ENCODE assay signal across 26 cellular contexts in the genomic region with DNA sequence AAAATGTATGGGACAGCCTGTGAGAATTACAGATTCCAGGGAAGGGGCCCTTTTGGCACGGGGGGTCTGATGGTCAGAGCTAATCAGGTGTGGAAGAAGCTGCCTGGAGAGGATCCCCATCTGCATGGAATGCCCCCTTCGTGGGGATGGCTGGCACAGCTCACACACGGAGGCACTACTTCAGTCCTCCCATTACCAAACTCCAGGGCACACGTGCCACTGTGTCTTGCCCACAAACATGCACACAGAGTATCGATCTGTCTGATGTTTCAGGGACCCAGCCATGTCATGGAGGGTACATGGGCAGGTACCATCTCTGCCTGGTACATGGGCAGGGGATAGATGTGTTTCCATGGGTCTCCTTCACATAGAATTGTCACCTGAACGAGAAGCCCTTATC. TPM values are rescaled to one million over a fixed set of nuclear protein-coding genes. Genes with fewer than 3 reads are reported as not detected.
DNase-seq lines count a peak whose midpoint lies in the region; ATAC-seq, FAIRE-seq and TF ChIP-seq lines count a peak whose summit lies in the region.
"Had no signal": no experiment of that assay in that cellular context is flagged by ENCODE, and none has a peak within 500 bp of the region (broad histone marks: within the 10 kb centered on the region; RNA-seq: fewer than 3 reads in every experiment).

No MANE protein-coding gene starts in this region.

- H3K4ac ChIP-seq in IMR-90 (ENCODE audit: low read depth, low read length) (no peak overlapping the region), H1 (replicated peaks; ENCODE audit: insufficient read length, low read depth, low read length) (no peak overlapping the region)

- H4K8ac ChIP-seq in IMR-90 (ENCODE audit: low read depth in 2 of 2, low read length in 2 of 2) (no peak overlapping the region), H1 (ENCODE audit: extremely low read depth, insufficient read depth, low read length) (no peak overlapping the region)

- no peak for FAIRE-seq in H1 (lab: Jason Lieb, UNC)
- FAIRE-seq: GM12892, GM19239 had no signal

- H3K18ac ChIP-seq in IMR-90 (ENCODE audit: low read depth, low read length) (no peak overlapping the region), H1 (ENCODE audit: extremely low read depth, low read length) (no peak overlapping the region)

- H4K91ac ChIP-seq in IMR-90 (ENCODE audit: insufficient read depth, low read depth, low read length) (no peak overlapping the region), H1 (replicated peaks; ENCODE audit: insufficient read length, low read length) (peak overlapping the region; percentile 5)

- H3K4me3 ChIP-seq in IMR-90 (ENCODE audit: insufficient read depth, low read depth, low read length) (no peak overlapping the region), H1 (ENCODE audit: extremely low read depth in 1 of 4, insufficient read depth in 2 of 4, low read depth in 3 of 4, low read length in 4 of 4) (no peak overlapping the region), sigmoid colon (no peak overlapping the region), testis (no peak overlapping the region)

- H2BK5ac ChIP-seq in IMR-90 (ENCODE audit: low read depth, low read length, poor library complexity, severe bottlenecking) (no peak overlapping the region), H1 (ENCODE audit: low read depth, low read length) (0 out of 2 replicates have a peak overlapping the region, but pooled peaks have one; percentile 19)

- H3K27ac ChIP-seq in IMR-90 (ENCODE audit: insufficient read depth, low read length) = no peak overlapping the region
- H3K27ac ChIP-seq in H1 (ENCODE audit: low read depth, low read length) = no peak overlapping the region
- H3K27ac ChIP-seq in sigmoid colon = no peak overlapping the region
- H3K27ac ChIP-seq in testis = no peak overlapping the region
- H3K27ac ChIP-seq: 22Rv1, C4-2B had no signal

- H3K36me3 ChIP-seq in IMR-90 (ENCODE audit: control insufficient read depth, insufficient read depth, low read length) = peaks cover 5% of the 10 kb centered on the region; the same call in 1 of the 2 replicates
- H3K36me3 ChIP-seq in H1 (ENCODE audit: control insufficient read depth in 2 of 4, insufficient read depth in 4 of 4, low read length in 3 of 4) = no peaks in the 10 kb centered on the region
- H3K36me3 ChIP-seq in sigmoid colon = no peaks in the 10 kb centered on the region
- no peaks in the 10 kb centered on the region for H3K36me3 ChIP-seq in testis (ENCODE audit: low read depth, missing control alignments)

- H3K79me1 ChIP-seq in IMR-90 (ENCODE audit: low read depth in 1 of 2, low read length in 2 of 2) (peaks cover 6 to 80% of the 10 kb centered on the region in 2 experiments), H1 (ENCODE audit: low read depth, low read length) (peaks cover 5% of the 10 kb centered on the region; the same call in 1 of the 2 replicates)

- TF ChIP-seq CTCF in IMR-90 (conservative IDR thresholded peaks at IDR 0.05; ENCODE audit: low read depth, low read length) = no peak
- no peak for TF ChIP-seq CTCF in H1 (IDR thresholded peaks at IDR 0.05; ENCODE audit: control extremely low read depth in 1 of 3, insufficient read depth in 1 of 3, low read depth in 1 of 3, low read length in 3 of 3)
- TF ChIP-seq CTCF in sigmoid colon (IDR thresholded peaks at IDR 0.05) = no peak
- no peak for TF ChIP-seq CTCF in GM10248 (IDR thresholded peaks at IDR 0.05; ENCODE audit: control extremely low read depth, extremely low read depth, low read depth, missing control alignments)
- TF ChIP-seq CTCF in testis (IDR thresholded peaks at IDR 0.05) = no peak

- TF ChIP-seq EP300 in H1 (IDR thresholded peaks at IDR 0.05; ENCODE audit: borderline replicate concordance in 1 of 2, low read depth in 2 of 2, low read length in 2 of 2) (no peak), sigmoid colon (IDR thresholded peaks at IDR 0.05) (no peak)

- dilution Hi-C loops in IMR-90 (cut with HindIII; ENCODE audit: low sequenced_read_pairs, unreplicated experiment) = no loop called here

- H3K79me2 ChIP-seq in H1 (ENCODE audit: control insufficient read depth in 1 of 2, insufficient read depth in 2 of 2, low read length in 2 of 2) = peaks cover 0 to 53% of the 10 kb centered on the region in 2 experiments; a peak in 2 of 4 replicates

- no peaks in the 10 kb centered on the region for H3K36me3 Mint-ChIP-seq in effector memory CD8-positive, alpha-beta T cell (ENCODE audit: insufficient read depth)
- H3K36me3 Mint-ChIP-seq: CD8-positive, alpha-beta memory T cell had no signal

- H3K23ac ChIP-seq in IMR-90 (ENCODE audit: low read depth, low read length) = no peak overlapping the region
- no peak overlapping the region for H3K23ac ChIP-seq in H1 (ENCODE audit: insufficient read length)

- no CpG with 5 or more reads among the region's 6 CpGs for WGBS in IMR-90 (ENCODE audit: extremely low coverage in 2 of 2, insufficient read length in 1 of 2), 2 experiments
- WGBS in H1 (ENCODE audit: extremely low coverage in 1 of 2, insufficient coverage in 1 of 2, insufficient read length in 1 of 2, insufficient replicate concordance in 2 of 2, low coverage in 1 of 2, low lambda C conversion rate in 2 of 2, missing lambda C conversion rate in 1 of 2), 2 experiments = 87% methylated on average over 6 of the region's 6 CpGs; no CpG with 5 or more reads in 1 of the 2 experiments
- 89 to 93% methylated on average over 6 of the region's 6 CpGs for WGBS in sigmoid colon, 2 donors
- 80 to 93% methylated on average over 4 to 6 of the region's 6 CpGs for WGBS in testis, 2 donors

- H3K4me1 ChIP-seq in IMR-90 (ENCODE audit: control insufficient read depth, insufficient read depth, low read length) (no peaks in the 10 kb centered on the region), H1 (replicated peaks in 1 of 4; ENCODE audit: control insufficient read depth in 3 of 4, insufficient read depth in 4 of 4, low read length in 3 of 4) (peaks cover 13 to 39% (median 29%) of the 10 kb centered on the region in 4 experiments), sigmoid colon (peaks cover 0 to 19% (median 8%) of the 10 kb centered on the region in 4 donors), testis (no peaks in the 10 kb centered on the region)

- peaks cover 24% of the 10 kb centered on the region for H3K9me1 ChIP-seq in IMR-90 (ENCODE audit: insufficient read depth, low read length)

- H3K9me3 ChIP-seq in IMR-90 (ENCODE audit: control insufficient read depth, insufficient read depth, low read length) = no peaks in the 10 kb centered on the region
- H3K9me3 ChIP-seq in H1 (ENCODE audit: insufficient read depth in 2 of 2, low read depth in 1 of 2, low read length in 1 of 2) = no peaks in the 10 kb centered on the region
- H3K9me3 ChIP-seq in sigmoid colon = no peaks in the 10 kb centered on the region
- no peaks in the 10 kb centered on the region for H3K9me3 ChIP-seq in testis

- no peaks in the 10 kb centered on the region for H3K23me2 ChIP-seq in H1 (ENCODE audit: low read depth, low read length)

- H3K4me3 Mint-ChIP-seq in effector memory CD8-positive, alpha-beta T cell = no peak overlapping the region
- H3K4me3 Mint-ChIP-seq: B cell; CD8-positive, alpha-beta memory T cell had no signal

- H2AK5ac ChIP-seq in IMR-90 (ENCODE audit: low read depth, low read length) = no peak overlapping the region
- no peak overlapping the region for H2AK5ac ChIP-seq in H1 (ENCODE audit: low read depth, low read length)

- H2AK9ac ChIP-seq in IMR-90 (replicated peaks; ENCODE audit: low read depth, low read length, poor library complexity) = peak overlapping the region; percentile 37

- H3K27me3 ChIP-seq in IMR-90 (ENCODE audit: control insufficient read depth, insufficient read depth, low read length) (peaks cover 2% of the 10 kb centered on the region; the same call in 1 of the 2 replicates), H1 (replicated peaks in 1 of 4; ENCODE audit: control insufficient read depth in 3 of 4, extremely low read depth in 1 of 4, insufficient read depth in 3 of 4, low read length in 3 of 4) (peaks cover 0 to 4% (median 0%) of the 10 kb centered on the region in 4 experiments; a peak in 2 of 7 replicates), sigmoid colon (no peaks in the 10 kb centered on the region), testis (no peaks in the 10 kb centered on the region)

- H4K20me1 ChIP-seq in IMR-90 (ENCODE audit: insufficient read depth, low read length) (peaks cover 90% of the 10 kb centered on the region), H1 (replicated peaks in 1 of 2; ENCODE audit: control insufficient read depth in 1 of 2, insufficient read depth in 2 of 2, low read length in 2 of 2) (peaks cover 6 to 21% of the 10 kb centered on the region in 2 experiments)

- no peaks in the 10 kb centered on the region for H3K27me3 Mint-ChIP-seq in effector memory CD8-positive, alpha-beta T cell
- H3K27me3 Mint-ChIP-seq: B cell; CD8-positive, alpha-beta memory T cell had no signal

- intact Hi-C loops in IMR-90 (cut with micrococcal nuclease) = no loop called here
- intact Hi-C loops in sigmoid colon (cut with DNase I) = no loop called here
- intact Hi-C loops in testis (cut with DNase I; ENCODE audit: low total_unique reads) = no loop called here

- no peak overlapping the region for H3K56ac ChIP-seq in IMR-90 (ENCODE audit: extremely low read depth, insufficient read depth, low read length)
- no peak overlapping the region for H3K56ac ChIP-seq in H1 (replicated peaks; ENCODE audit: insufficient read length, low read depth, low read length)

- H4K5ac ChIP-seq in IMR-90 (ENCODE audit: low read depth, low read length) (no peak overlapping the region), H1 (ENCODE audit: insufficient read length, low read depth, low read length) (no peak overlapping the region)

- H3K9me3 Mint-ChIP-seq in effector memory CD8-positive, alpha-beta T cell = no peaks in the 10 kb centered on the region
- H3K9me3 Mint-ChIP-seq: CD8-positive, alpha-beta memory T cell had no signal

- H3K27ac Mint-ChIP-seq in effector memory CD8-positive, alpha-beta T cell = no peak overlapping the region
- H3K27ac Mint-ChIP-seq: B cell had no signal

- no peak overlapping the region for H2BK15ac ChIP-seq in IMR-90 (ENCODE audit: low read depth, low read length)
- 0 out of 2 replicates have a peak overlapping the region, but pooled peaks have one; percentile 32 for H2BK15ac ChIP-seq in H1 (ENCODE audit: low read length)

- H3K14ac ChIP-seq in IMR-90 (replicated peaks; ENCODE audit: low read depth, low read length) (no peak overlapping the region), H1 (ENCODE audit: insufficient read length) (no peak overlapping the region)

- no peak overlapping the region for H2BK12ac ChIP-seq in H1 (ENCODE audit: low read depth, low read length)

- no peak overlapping the region for H3K9ac ChIP-seq in IMR-90 (ENCODE audit: low read depth, low read length)
- no peak overlapping the region for H3K9ac ChIP-seq in H1 (replicated peaks in 1 of 4; ENCODE audit: extremely low read depth in 1 of 4, low read depth in 3 of 4, low read length in 3 of 4)

- H3K4me1 Mint-ChIP-seq in effector memory CD8-positive, alpha-beta T cell (ENCODE audit: low read depth in 2 of 2) = peaks cover 0 to 1% of the 10 kb centered on the region in 2 donors

- BruUV-seq in IMR-90 (replicated peaks; lab: Mats Ljungman, UMichigan) = no TSS peak

- CTCF ChIA-PET in IMR-90 (lab: Yijun Ruan, JAX) = no interaction called here
- CTCF ChIA-PET in H1 (lab: Charles Lee; ENCODE audit: partially characterized antibody) = interaction anchor here (0.8 to 1.2 kb wide), 2 partner anchors 9 to 31 kb away, joined by 3 read pairs; no protein-coding TSS in a partner anchor
- CTCF ChIA-PET in GM10248 (lab: Yijun Ruan, JAX) = interaction anchor here (1.3 kb wide), 1 partner anchor 152 kb away, joined by 3 read pairs; no protein-coding TSS in a partner anchor

- DNase-seq in activated T-cell treated with anti-CD3 and anti-CD28 coated beads, Interleukin-2, amount 50 U/mL, for 1 hour = peak; percentile 10
- no peak for DNase-seq in activated T-cell treated with anti-CD3 and anti-CD28 coated beads, Interleukin-2, amount 50 U/mL, for 48 hours
- DNase-seq in IMR-90 = no peak
- no peak for DNase-seq in H1 (ENCODE audit: low read depth in 1 of 2, low spot score in 2 of 2)
- DNase-seq in sigmoid colon = peak; percentile 24
- no peak for DNase-seq in GM10248 (ENCODE audit: extremely low spot score)
- no peak for DNase-seq in testis
- no peak for DNase-seq in effector memory CD8-positive, alpha-beta T cell
- DNase-seq: DMS 273 treated with DMSO at 0.1 percent for 48 hours, DMS79 treated with DMSO at 0.1 percent for 48 hours, GF-D8, Karpas-422, NCI-H1092 treated with DMSO at 0.1 percent for 48 hours, NCI-H1436 treated with DMSO at 0.1 percent for 48 hours, NCI-H187 treated with DMSO at 0.1 percent for 48 hours, NCI-H524, NCI-H774, PC-3, SHP77 treated with DMSO at 0.1 percent for 48 hours had no signal

- ATAC-seq in IMR-90 (ENCODE audit: low read depth) = no peak
- no peak for ATAC-seq in effector memory CD8-positive, alpha-beta T cell (replicated peaks)
- ATAC-seq: HCT116, PC-3 had no signal

- H2BK20ac ChIP-seq in IMR-90 (ENCODE audit: low read depth, low read length) = no peak overlapping the region
- no peak overlapping the region for H2BK20ac ChIP-seq in H1 (ENCODE audit: low read length)

- TF ChIP-seq POLR2A in IMR-90 (IDR thresholded peaks at IDR 0.05; ENCODE audit: low read depth, low read length) = no peak
- no peak for TF ChIP-seq POLR2A in H1 (IDR thresholded peaks at IDR 0.05; ENCODE audit: control extremely low read depth in 1 of 2, low read depth in 2 of 2, low read length in 2 of 2)
- no peak for TF ChIP-seq POLR2A in sigmoid colon (IDR thresholded peaks at IDR 0.05)
- TF ChIP-seq POLR2A in testis (IDR thresholded peaks at IDR 0.05) = no peak

- H2BK120ac ChIP-seq in IMR-90 (ENCODE audit: low read depth, low read length) (no peak overlapping the region), H1 (replicated peaks; ENCODE audit: low read depth, low read length) (no peak overlapping the region)

- no peak for TF ChIP-seq RAD21 in IMR-90 (IDR thresholded peaks at IDR 0.05; ENCODE audit: low read length)
- TF ChIP-seq RAD21 in H1 (IDR thresholded peaks at IDR 0.05 in 1 of 2, conservative IDR thresholded peaks at IDR 0.05 in 1 of 2; ENCODE audit: low read depth in 2 of 2, low read length in 2 of 2) = no peak

- POLR2A ChIA-PET in IMR-90 (lab: Charles Lee; ENCODE audit: unreplicated experiment) (no interaction called here), H1 (lab: Charles Lee; ENCODE audit: partially characterized antibody) (interaction anchor here (1.6 kb wide), 1 partner anchor 10 kb away, joined by 4 read pairs; no protein-coding TSS in a partner anchor), GM10248 (lab: Yijun Ruan, JAX) (no interaction called here)

- in situ Hi-C loops in IMR-90 (cut with MboI; ENCODE audit: low sequenced_read_pairs) = no loop called here

- H2AFZ ChIP-seq in IMR-90 (replicated peaks; ENCODE audit: low read length, poor library complexity) = no peak overlapping the region
- H2AFZ ChIP-seq in H1 (ENCODE audit: low read length) = no peak overlapping the region

- H3K4me2 ChIP-seq in IMR-90 (ENCODE audit: low read depth, low read length) (no peak overlapping the region), H1 (ENCODE audit: insufficient read depth in 1 of 2, low read depth in 2 of 2, low read length in 2 of 2) (no peak overlapping the region)

RNA-seq across cellular contexts. Expression of a gene that starts 14.7 kb away (rescaled TPM):
- total RNA-seq in IMR-90 (2012; rRNA removed) (1.9 and 2.0 TPM in 2 replicates), sigmoid colon (1 to 10 TPM in 3 of 4 donors, under 1 TPM in 1; 0.99 to 3.6 (median 1.4) TPM), testis (1 to 10 TPM; 4.0 to 5.9 TPM)
- polyA plus RNA-seq in IMR-90 (2012; rRNA removed) (0.11 and 0.14 TPM in 2 replicates), H1 (2011; rRNA removed) (0.19 and 0.21 TPM in 2 replicates), sigmoid colon (under 1 TPM; under 0.01 to 0.32 (median under 0.01) TPM), testis (ENCODE audit: insufficient read depth, low read depth, low replicate concordance) (0.20 TPM)
- under 0.01 TPM in 2 replicates for polyA plus RNA-seq in IMR-90 (2012; cell fraction: cytosol; rRNA removed)
- polyA plus RNA-seq in IMR-90 (2012; cell fraction: nucleus; rRNA removed; ENCODE audit: low replicate concordance) = 0.57 and 1.3 TPM in 2 replicates
- total RNA-seq in H1 (2021; fragmentation: NEBNext Ultra II Directional; extraction: Animal tissue kit (Norgen Biotek cat#: 25700)) = 1.2 TPM in 2 replicates
- polyA plus RNA-seq in H1 (2011; cell fraction: cytosol; rRNA removed) = 0.08 TPM
- polyA plus RNA-seq in H1 (2011; cell fraction: nucleus; rRNA removed) = 2.4 TPM
- polyA plus RNA-seq in H1 (2012, experiment 1 of 2) = 0.19 to 0.30 TPM (median 0.24 TPM) in 4 replicates
- polyA plus RNA-seq in H1 (2012, experiment 2 of 2) = 0.01 TPM
- polyA plus RNA-seq in H1 (2013, experiment 1 of 2) = 0.20 TPM
- polyA plus RNA-seq in H1 (2013, experiment 2 of 2) = 0.13 TPM
- polyA minus RNA-seq in H1 (2011; rRNA and poly(A)+ RNA removed) = 6.2 and 7.3 TPM in 2 replicates
- polyA minus RNA-seq in H1 (2011; cell fraction: cytosol; rRNA and poly(A)+ RNA removed) = 1.0 TPM
- polyA minus RNA-seq in H1 (2011; cell fraction: nucleus; rRNA and poly(A)+ RNA removed) = 21.4 TPM

Comparison
In these comparisons a context has a peak if more than half of its experiments do, and no peak if none do; other contexts are left out.
1. DNase-seq: peak in activated T-cell treated with anti-CD3 and anti-CD28 coated beads, Interleukin-2, amount 50 U/mL, for 1 hour (single experiment) and sigmoid colon (single experiment); none in activated T-cell treated with anti-CD3 and anti-CD28 coated beads, Interleukin-2, amount 50 U/mL, for 48 hours (0 of 2), IMR-90 (single experiment), H1 (0 of 2), GM10248 (single experiment), testis (single experiment) and effector memory CD8-positive, alpha-beta T cell (0 of 3).